ENCODE assay signal across 8 cellular contexts in the genomic region with DNA sequence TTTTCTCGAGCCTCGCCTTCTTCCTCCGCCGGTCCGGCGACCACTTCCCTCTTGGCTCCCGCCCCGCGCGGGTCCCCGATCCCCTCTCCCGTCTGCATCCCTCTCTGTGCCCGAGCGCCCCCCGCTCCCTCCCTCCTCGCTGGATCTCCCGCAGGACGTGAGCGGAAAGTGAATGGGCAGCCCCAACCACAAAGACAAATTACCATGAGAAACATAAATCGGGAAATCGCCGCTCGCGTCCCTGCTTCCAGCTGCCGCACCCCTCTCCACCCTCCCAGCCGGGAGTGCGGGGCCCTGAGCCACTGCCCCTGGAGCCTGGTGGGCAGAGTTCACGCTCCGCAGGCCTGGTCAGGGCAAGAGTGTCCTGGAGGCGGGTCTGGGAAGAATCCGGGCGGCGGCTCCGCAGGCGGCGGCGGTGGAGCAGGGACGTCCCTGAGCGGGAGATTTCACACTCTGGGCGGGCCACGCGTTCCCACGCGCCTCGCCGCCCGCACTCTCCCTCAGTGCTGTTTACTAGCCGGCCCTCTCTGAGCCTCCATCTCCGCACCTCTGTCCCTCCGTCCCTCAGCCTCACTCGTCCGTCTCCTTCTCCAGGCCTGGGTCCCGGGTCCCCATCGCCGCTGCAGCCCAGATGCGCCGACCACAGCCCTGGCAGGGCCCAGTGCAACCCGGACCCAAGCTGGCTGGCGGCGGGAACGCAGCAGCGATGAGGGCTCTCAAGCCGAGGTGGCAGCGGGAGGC. TPM values are rescaled to one million over a fixed set of nuclear protein-coding genes. Genes with fewer than 3 reads are reported as not detected.
DNase-seq lines count a peak whose midpoint lies in the region; ATAC-seq and TF ChIP-seq lines count a peak whose summit lies in the region.

No MANE protein-coding gene starts in this region.

- TF ChIP-seq CTCF in Loucy (conservative IDR thresholded peaks at IDR 0.05; ENCODE audit: low read length) (no peak), MCF 10A (IDR thresholded peaks at IDR 0.05; ENCODE audit: unreplicated experiment) (no peak), RWPE1 (conservative IDR thresholded peaks at IDR 0.05; ENCODE audit: low read depth) (no peak)

- H3K36me3 Mint-ChIP-seq in CD8-positive, alpha-beta memory T cell = peaks cover 0 to 3% (median 0%) of the 10 kb centered on the region in 3 donors
- H3K36me3 Mint-ChIP-seq in MCF 10A (ENCODE audit: insufficient read depth, unreplicated experiment) = no peaks in the 10 kb centered on the region

- H3K9me3 Mint-ChIP-seq in CD8-positive, alpha-beta memory T cell = no peaks in the 10 kb centered on the region
- no peaks in the 10 kb centered on the region for H3K9me3 Mint-ChIP-seq in MCF 10A (ENCODE audit: unreplicated experiment)

- H3K9ac ChIP-seq in Loucy (ENCODE audit: low read depth, low read length, poor library complexity, severe bottlenecking) = no peak overlapping the region
- H3K9ac ChIP-seq in stomach smooth muscle (ENCODE audit: low read length in 2 of 2) = no peak overlapping the region

- peak in 1 of 5 donors; percentile 3 for DNase-seq in CD8-positive, alpha-beta memory T cell
- DNase-seq in MCF 10A (ENCODE audit: unreplicated experiment) (no peak), left lobe of liver (ENCODE audit: low spot score) (peak; percentile 54), NCI-H1092 (lab: John Stamatoyannopoulos, UW) (no peak), RWPE1 (ENCODE audit: low spot score) (no peak)

- CTCF ChIA-PET in CD8-positive, alpha-beta memory T cell (lab: Charles Lee) = interaction anchor here (1.5 to 2.5 kb wide), 5 partner anchors 10 to 1480 kb away, joined by 4 to 13 read pairs (median 8); a partner anchor contains a TSS
- CTCF ChIA-PET in MCF 10A (lab: Yijun Ruan, JAX) (interaction anchor here (1.0 to 6.2 kb wide), 9 partner anchors 30 to 272 kb away, joined by 3 to 89 read pairs (median 4); no protein-coding TSS in a partner anchor), RWPE1 (lab: Yijun Ruan, JAX) (interaction anchor here (0.6 to 1.9 kb wide), 13 partner anchors 12 to 599 kb away, joined by 3 to 8 read pairs (median 4); a partner anchor contains a TSS)

- no TSS peak for BruUV-seq in MCF 10A (replicated peaks; lab: Mats Ljungman, UMichigan)

- intact Hi-C loops in MCF 10A (cut with micrococcal nuclease) = loop anchor here (5.0 kb wide), 1 partner anchor 464 kb away; a partner anchor contains a TSS

- H3K9me2 ChIP-seq in Loucy (replicated peaks; ENCODE audit: low read depth, low read length) = no peaks in the 10 kb centered on the region

- H3K27me3 ChIP-seq in CD8-positive, alpha-beta memory T cell (ENCODE audit: insufficient read depth, low read length, poor library complexity, severe bottlenecking) = peaks cover 46% of the 10 kb centered on the region
- H3K27me3 ChIP-seq in Loucy (ENCODE audit: insufficient read depth, low read length, poor library complexity, severe bottlenecking) (peaks cover 9% of the 10 kb centered on the region), stomach smooth muscle (ENCODE audit: control insufficient read depth in 1 of 2, insufficient read depth in 2 of 2, low read length in 2 of 2) (peaks cover 46 to 59% of the 10 kb centered on the region in 2 donors)

- POLR2A ChIA-PET in CD8-positive, alpha-beta memory T cell (lab: Charles Lee) = no interaction called here
- POLR2A ChIA-PET in MCF 10A (lab: Yijun Ruan, JAX) = interaction anchor here (0.6 to 1.6 kb wide), 4 partner anchors 10 to 231 kb away, joined by 3 to 8 read pairs (median 4); no protein-coding TSS in a partner anchor
- POLR2A ChIA-PET in RWPE1 (lab: Yijun Ruan, JAX; ENCODE audit: low non-redundant PET) = no interaction called here

- no peak overlapping the region for H3K27ac ChIP-seq in CD8-positive, alpha-beta memory T cell (ENCODE audit: low read depth, low read length)
- H3K27ac ChIP-seq in stomach smooth muscle (ENCODE audit: low read length) = no peak overlapping the region
- H3K27ac ChIP-seq in RWPE1 = no peak overlapping the region

- no peak overlapping the region for H2AFZ ChIP-seq in Loucy (ENCODE audit: low read length)

- H3K4me1 Mint-ChIP-seq in CD8-positive, alpha-beta memory T cell = peaks cover 13 to 24% (median 15%) of the 10 kb centered on the region in 3 donors
- peaks cover 9% of the 10 kb centered on the region for H3K4me1 Mint-ChIP-seq in MCF 10A (ENCODE audit: insufficient read depth, unreplicated experiment)

- no peaks in the 10 kb centered on the region for H4K20me1 ChIP-seq in Loucy (ENCODE audit: insufficient read depth, low read length, poor library complexity, severe bottlenecking)

- H3K4me3 Mint-ChIP-seq in CD8-positive, alpha-beta memory T cell = peak overlapping the region; percentile 37 to 80 (median 73)
- peak overlapping the region; percentile 52 for H3K4me3 Mint-ChIP-seq in MCF 10A (ENCODE audit: unreplicated experiment)

- peak overlapping the region; percentile 47 for H3K4me3 ChIP-seq in CD8-positive, alpha-beta memory T cell (ENCODE audit: low read length)
- H3K4me3 ChIP-seq in Loucy (ENCODE audit: low read length, poor library complexity, severe bottlenecking) (no peak overlapping the region), stomach smooth muscle (ENCODE audit: low read length in 2 of 2) (peak overlapping the region; percentile 44 to 74)

- no peaks in the 10 kb centered on the region for H3F3A ChIP-seq in Loucy (ENCODE audit: low read depth)

- no peaks in the 10 kb centered on the region for H3K9me3 ChIP-seq in CD8-positive, alpha-beta memory T cell (ENCODE audit: low read length)
- H3K9me3 ChIP-seq in Loucy (ENCODE audit: insufficient read depth, low read depth, low read length) = no peaks in the 10 kb centered on the region
- no peaks in the 10 kb centered on the region for H3K9me3 ChIP-seq in stomach smooth muscle (ENCODE audit: control insufficient read depth in 2 of 2, low read length in 2 of 2)

- no peak overlapping the region for H3K27ac Mint-ChIP-seq in CD8-positive, alpha-beta memory T cell
- H3K27ac Mint-ChIP-seq in MCF 10A (ENCODE audit: low read depth, unreplicated experiment) = no peak overlapping the region

- H3K4me2 ChIP-seq in Loucy (ENCODE audit: low read depth, low read length, poor library complexity, severe bottlenecking) = peak overlapping the region; percentile 96

- H3K27me3 Mint-ChIP-seq in CD8-positive, alpha-beta memory T cell = peaks cover 46 to 56% of the 10 kb centered on the region in 2 donors
- H3K27me3 Mint-ChIP-seq in MCF 10A (ENCODE audit: insufficient read depth, unreplicated experiment) = peaks cover 66% of the 10 kb centered on the region

- H3K4me1 ChIP-seq in CD8-positive, alpha-beta memory T cell (ENCODE audit: insufficient read depth, low read length) = peaks cover 5% of the 10 kb centered on the region
- H3K4me1 ChIP-seq in Loucy (ENCODE audit: insufficient read depth, low read length, poor library complexity, severe bottlenecking) (peaks cover 19% of the 10 kb centered on the region), stomach smooth muscle (ENCODE audit: control insufficient read depth, insufficient read depth, low read length) (peaks cover 23% of the 10 kb centered on the region)

- H3K79me2 ChIP-seq in Loucy (ENCODE audit: insufficient read depth, low read length) = no peaks in the 10 kb centered on the region

- ATAC-seq in left lobe of liver = peak; percentile 64
- no peak for ATAC-seq in HG02571 (IDR thresholded peaks at IDR 0.05; ENCODE audit: unreplicated experiment)

- no peaks in the 10 kb centered on the region for H3K36me3 ChIP-seq in CD8-positive, alpha-beta memory T cell (ENCODE audit: insufficient read depth, low read length)
- H3K36me3 ChIP-seq in Loucy (ENCODE audit: insufficient read depth, low read length) (no peaks in the 10 kb centered on the region), stomach smooth muscle (ENCODE audit: control insufficient read depth in 2 of 2, insufficient read depth in 2 of 2, low read length in 2 of 2) (no peaks in the 10 kb centered on the region)

RNA-seq across cellular contexts. Expression of a gene that starts 0.8 kb away (rescaled TPM):
- total RNA-seq in CD8-positive, alpha-beta memory T cell = not detected
- not detected for polyA plus RNA-seq in CD8-positive, alpha-beta memory T cell
- total RNA-seq in MCF 10A (2022) (not detected in 2 replicates), left lobe of liver (1.0 TPM)

RNA-seq across cellular contexts. Expression of a gene that starts 40.1 kb away (rescaled TPM):
- total RNA-seq in CD8-positive, alpha-beta memory T cell = 10 to 100 TPM; 12.7 to 18.2 TPM
- 4.4 TPM for polyA plus RNA-seq in CD8-positive, alpha-beta memory T cell
- total RNA-seq in MCF 10A (2022) = 42.7 and 47.7 TPM in 2 replicates
- total RNA-seq in left lobe of liver = 55.0 TPM
